10 cellular contexts compared by ENCODE assay signal in the genomic region with DNA sequence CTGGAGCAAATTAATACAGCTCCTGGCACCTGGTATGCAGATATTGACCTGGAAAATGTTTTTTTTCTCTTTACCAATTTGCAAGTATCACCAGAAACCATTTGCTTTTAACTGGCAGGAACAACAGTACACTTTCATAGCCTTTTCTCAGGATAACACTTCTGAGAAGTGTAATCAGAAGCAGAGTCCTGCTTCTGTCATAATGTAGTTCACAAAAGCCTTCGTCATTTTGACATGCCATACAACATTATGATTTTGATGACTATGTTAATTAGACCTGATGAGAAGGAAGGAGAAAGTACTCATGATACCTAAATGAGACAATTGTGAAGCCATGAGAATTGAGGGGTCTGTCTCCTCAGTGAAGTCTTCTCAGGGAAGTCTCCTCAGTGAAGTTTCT. TPM values are rescaled to one million over a fixed set of nuclear protein-coding genes. Genes with fewer than 3 reads are reported as not detected.
"Had no signal": no experiment of that assay in that cellular context is flagged by ENCODE, and none has a peak within 500 bp of the region (broad histone marks: within the 10 kb centered on the region; RNA-seq: fewer than 3 reads in every experiment).

No MANE protein-coding gene starts in this region.

- H3K4me3 ChIP-seq: GM23248 had no signal

- FAIRE-seq: H54, HTR-8/SVneo had no signal

- H3K27ac ChIP-seq: GM23248 had no signal

- H3K9ac ChIP-seq: GM23248 had no signal

- DNase-seq: GM23248, GOT3, H9, HCEC 1CT, HFFc6, KG1 had no signal

- H2AFZ ChIP-seq: GM23248 had no signal

RNA-seq across cellular contexts. Expression of a gene that starts 41.1 kb away (rescaled TPM):
- total RNA-seq: GM23248, H9, HFFc6, HT-29 had no signal
- polyA plus RNA-seq: GM23248, IgD-negative memory B cell had no signal
